In genomic region chr1:28601696-28602095, GRCh38 we compare ENCODE assay signal across 10 cellular contexts. TPM values are rescaled to one million over a fixed set of nuclear protein-coding genes. Genes with fewer than 3 reads are reported as not detected.
DNase-seq lines count a peak whose midpoint lies in the region; ATAC-seq lines count a peak whose summit lies in the region.
"Had no signal": no experiment of that assay in that cellular context is flagged by ENCODE, and none has a peak within 500 bp of the region (broad histone marks: within the 10 kb centered on the region; RNA-seq: fewer than 3 reads in every experiment).

No MANE protein-coding gene starts in this region.

- H3K4me1 Mint-ChIP-seq in activated CD4-positive, alpha-beta memory T cell treated with anti-CD3 and anti-CD28 coated beads for 36 hours (ENCODE audit: low read depth), result peaks cover 11% of the 10 kb centered on the region

- ATAC-seq in left ventricle myocardium superior (peak; percentile 43), GM18868 (IDR thresholded peaks at IDR 0.05; ENCODE audit: unreplicated experiment) (no peak)

- intact Hi-C loops in activated CD4-positive, alpha-beta memory T cell treated with anti-CD3 and anti-CD28 coated beads for 36 hours (cut with micrococcal nuclease), result loop anchor here (2.0 to 5.0 kb wide), 2 partner anchors 83 to 194 kb away; no protein-coding TSS in a partner anchor
- intact Hi-C loops in left ventricle myocardium superior (cut with micrococcal nuclease), result no loop called here
- intact Hi-C loops in posterior cingulate gyrus (cut with DNase I), result loop anchor here (5.0 kb wide), 2 partner anchors 244 to 354 kb away; no protein-coding TSS in a partner anchor

- peaks cover 21% of the 10 kb centered on the region for H3K36me3 Mint-ChIP-seq in activated CD4-positive, alpha-beta memory T cell treated with anti-CD3 and anti-CD28 coated beads for 36 hours

- no peak overlapping the region for H3K27ac Mint-ChIP-seq in activated CD4-positive, alpha-beta memory T cell treated with anti-CD3 and anti-CD28 coated beads for 36 hours
- H3K27ac Mint-ChIP-seq: stimulated activated naive CD8-positive, alpha-beta T cell treated with anti-CD3 and anti-CD28 coated beads, Interleukin-15, Interleukin-2, amounts not matched to agents 100 ng/mL and 50 ng/mL, for 24 hours had no signal

- no peaks in the 10 kb centered on the region for H3K9me3 Mint-ChIP-seq in activated CD4-positive, alpha-beta memory T cell treated with anti-CD3 and anti-CD28 coated beads for 36 hours
- H3K9me3 Mint-ChIP-seq: stimulated activated naive CD8-positive, alpha-beta T cell treated with anti-CD3 and anti-CD28 coated beads, Interleukin-15, Interleukin-2, amounts not matched to agents 100 ng/mL and 50 ng/mL, for 24 hours had no signal

- POLR2A ChIA-PET in activated CD4-positive, alpha-beta memory T cell treated with anti-CD3 and anti-CD28 coated beads for 36 hours (lab: Charles Lee), result interaction anchor here (1.2 to 1.3 kb wide), 2 partner anchors 20 to 23 kb away, joined by 3 to 7 read pairs; no protein-coding TSS in a partner anchor

- DNase-seq in ACHN (peak; percentile 86), H4 (ENCODE audit: low spot score) (peak; percentile 88), left ventricle myocardium superior (no peak), posterior cingulate gyrus (no peak), DMS153 treated with DMSO at 0.1 percent for 48 hours (lab: John Stamatoyannopoulos, UW; ENCODE audit: unreplicated experiment) (no peak), activated gamma-delta T cell treated with Interleukin-2 at 50 U/mL for 16 hours (no peak)
- DNase-seq in activated CD4-positive, alpha-beta memory T cell treated with anti-CD3 and anti-CD28 coated beads for 36 hours, result peak; percentile 59
- DNase-seq: anterior cingulate cortex had no signal

- no peak overlapping the region for H3K4me3 Mint-ChIP-seq in activated CD4-positive, alpha-beta memory T cell treated with anti-CD3 and anti-CD28 coated beads for 36 hours
- H3K4me3 Mint-ChIP-seq: stimulated activated naive CD8-positive, alpha-beta T cell treated with anti-CD3 and anti-CD28 coated beads, Interleukin-15, Interleukin-2, amounts not matched to agents 100 ng/mL and 50 ng/mL, for 24 hours had no signal

- CTCF ChIA-PET in activated CD4-positive, alpha-beta memory T cell treated with anti-CD3 and anti-CD28 coated beads for 36 hours (lab: Charles Lee), result interaction anchor here (1.6 to 1.9 kb wide), 2 partner anchors 83 to 242 kb away, joined by 4 to 8 read pairs; no protein-coding TSS in a partner anchor

- in situ Hi-C loops in ACHN (cut with HindIII; ENCODE audit: low pct_ligation_motif_present, low pct_unique_long_range_greater_than_20kb, low sequenced_read_pairs), result no loop called here

- H3K27me3 Mint-ChIP-seq in activated CD4-positive, alpha-beta memory T cell treated with anti-CD3 and anti-CD28 coated beads for 36 hours, result no peaks in the 10 kb centered on the region
- H3K27me3 Mint-ChIP-seq: stimulated activated naive CD8-positive, alpha-beta T cell treated with anti-CD3 and anti-CD28 coated beads, Interleukin-15, Interleukin-2, amounts not matched to agents 100 ng/mL and 50 ng/mL, for 24 hours had no signal

RNA-seq across cellular contexts. Expression of gene RAB42, which starts 9.6 kb away (rescaled TPM):
- not detected in 2 replicates for total RNA-seq in H4 (2014; rRNA removed; shearing (Covaris generic))
- not detected for total RNA-seq in activated CD4-positive, alpha-beta memory T cell treated with anti-CD3 and anti-CD28 coated beads for 36 hours
- total RNA-seq in left ventricle myocardium superior, result 1.5 TPM

RNA-seq across cellular contexts. Expression of gene TAF12, which starts 41.2 kb away (rescaled TPM):
- total RNA-seq in H4 (2014; rRNA removed; shearing (Covaris generic)), result 32.9 and 44.9 TPM in 2 replicates
- 10 to 100 TPM; 26.8 to 27.5 TPM for total RNA-seq in activated CD4-positive, alpha-beta memory T cell treated with anti-CD3 and anti-CD28 coated beads for 36 hours
- total RNA-seq in left ventricle myocardium superior, result 31.4 TPM

RNA-seq across cellular contexts. Expression of gene RNU11, which starts 46.7 kb away (rescaled TPM):
- not detected in 2 replicates for total RNA-seq in H4 (2014; rRNA removed; shearing (Covaris generic))
- total RNA-seq in activated CD4-positive, alpha-beta memory T cell treated with anti-CD3 and anti-CD28 coated beads for 36 hours, result not detected
- not detected for total RNA-seq in left ventricle myocardium superior

RNA-seq across cellular contexts. Expression of gene TRNAU1AP, which starts 48.8 kb away (rescaled TPM):
- total RNA-seq in H4 (2014; rRNA removed; shearing (Covaris generic)), result 25.6 and 25.8 TPM in 2 replicates
- 10 to 100 TPM; 57.3 to 59.6 TPM for total RNA-seq in activated CD4-positive, alpha-beta memory T cell treated with anti-CD3 and anti-CD28 coated beads for 36 hours
- total RNA-seq in left ventricle myocardium superior, result 14.5 TPM

Comparison
In these comparisons a context has a peak if more than half of its experiments do, and no peak if none do; other contexts are left out.
1. DNase-seq: peak in ACHN (single experiment), H4 (single experiment) and activated CD4-positive, alpha-beta memory T cell treated with anti-CD3 and anti-CD28 coated beads for 36 hours (single experiment); none in left ventricle myocardium superior (single experiment), posterior cingulate gyrus (0 of 10), DMS153 treated with DMSO at 0.1 percent for 48 hours (single experiment) and activated gamma-delta T cell treated with Interleukin-2 at 50 U/mL for 16 hours (single experiment).